18 cellular contexts compared by ENCODE assay signal in the genomic region with DNA sequence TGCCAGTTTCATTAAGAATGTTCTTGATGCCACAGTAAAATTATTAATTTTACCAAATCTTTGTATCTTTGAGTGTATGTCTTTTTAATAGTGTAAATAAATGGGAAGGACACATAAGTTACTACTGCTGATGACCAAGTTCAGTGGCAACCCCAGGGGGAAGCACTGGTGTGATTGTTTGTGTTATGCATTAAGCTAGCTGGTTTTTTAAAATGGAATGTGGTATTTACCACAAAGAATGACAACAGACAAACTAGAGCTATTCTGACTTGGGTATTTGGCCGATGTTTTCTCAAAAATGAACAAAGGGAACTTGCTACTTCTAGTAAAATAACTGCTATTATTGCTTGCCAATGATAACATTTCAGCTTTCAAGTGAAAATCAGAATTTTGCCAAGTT. TPM values are rescaled to one million over a fixed set of nuclear protein-coding genes. Genes with fewer than 3 reads are reported as not detected.
"Had no signal": no experiment of that assay in that cellular context is flagged by ENCODE, and none has a peak within 500 bp of the region (broad histone marks: within the 10 kb centered on the region; RNA-seq: fewer than 3 reads in every experiment).

No MANE protein-coding gene starts in this region.

- H3K9me3 ChIP-seq: right lobe of liver, thoracic aorta, upper lobe of right lung had no signal

- H3K79me2 ChIP-seq: parathyroid adenoma had no signal

- H3K4me1 ChIP-seq: parathyroid adenoma had no signal

- ATAC-seq: natural killer cell; right lobe of liver; stimulated activated effector memory CD8-positive, alpha-beta T cell treated with anti-CD3 and anti-CD28 coated beads, Interleukin-12 subunit alpha, Interleukin-12 subunit beta, amount 100 ng/mL, for 72 hours; upper lobe of right lung had no signal

- H3K4me3 ChIP-seq: right lobe of liver, thoracic aorta, upper lobe of right lung had no signal

- DNase-seq: activated CD4-positive, alpha-beta T cell treated with anti-CD3 and anti-CD28 coated beads, Interleukin-2, amount 50 U/mL, for 4 hours; activated T-cell treated with anti-CD3 and anti-CD28 coated beads for 4 hours; amniotic stem cell; brain microvascular endothelial cell; cerebellar nuclear complex; effector CD8-positive, alpha-beta T cell; mesenchymal stem cell; natural killer cell; right lobe of liver; stimulated activated CD4-positive, alpha-beta T cell treated with anti-CD3 and anti-CD28 coated beads, Interleukin-4, amount 100 ng/mL, for 24 hours; SW 1271; T-helper 2 cell; upper lobe of right lung; WERI-Rb-1 had no signal

- H3K27ac ChIP-seq: brain microvascular endothelial cell, parathyroid adenoma, right lobe of liver, thoracic aorta, upper lobe of right lung, WERI-Rb-1 had no signal

- H3K36me3 ChIP-seq: brain microvascular endothelial cell, right lobe of liver, thoracic aorta, upper lobe of right lung, WERI-Rb-1 had no signal

- H2AFZ ChIP-seq: parathyroid adenoma had no signal

RNA-seq across cellular contexts. Expression of a gene that starts 2.9 kb away (rescaled TPM):
- total RNA-seq: activated T-helper 1 cell treated with anti-CD3 and anti-CD28 coated beads, Interleukin-12 subunit alpha, Interleukin-12 subunit beta, Interleukin-2, Interleukin-4 antibody, amounts not matched to agents 30 ng/mL and 10 ng/mL and 1 ng/mL, durations not matched to agents 14 hours and 24 hours and 36 hours; natural killer cell had no signal
